ENCODE assay signal across 1 cellular context in the genomic region with DNA sequence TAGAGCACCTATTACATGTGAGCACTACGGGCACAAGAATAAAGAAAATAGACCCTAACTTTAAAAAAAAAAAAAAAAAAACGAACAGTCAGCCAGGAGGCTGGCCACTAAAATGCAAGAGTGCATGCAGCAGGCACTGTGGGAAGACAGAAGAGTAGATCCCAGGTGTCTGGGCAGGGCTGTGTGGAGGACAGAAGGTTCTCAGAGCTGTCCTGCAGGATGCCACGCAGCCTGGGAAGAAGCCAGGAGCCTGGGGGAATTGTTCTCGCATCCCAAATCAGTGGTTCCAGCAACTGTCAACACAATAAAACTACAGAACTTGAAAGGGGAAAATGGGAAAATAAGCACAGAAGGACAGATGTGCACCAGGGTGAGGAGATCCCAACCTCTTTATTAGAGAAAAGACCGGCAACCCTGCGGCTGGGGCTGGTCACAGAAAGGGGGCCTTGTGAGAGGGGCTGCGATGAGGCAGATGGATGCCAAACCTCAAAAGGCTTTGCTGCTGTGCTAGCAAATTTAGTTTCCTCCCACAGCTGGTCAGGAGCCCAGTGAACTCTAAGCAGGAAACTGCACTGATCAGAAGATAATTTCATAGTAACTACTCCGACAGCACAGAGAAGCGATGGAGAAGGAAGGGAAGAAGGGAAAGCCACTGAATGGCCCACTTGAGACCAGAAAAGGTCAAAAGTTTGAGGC.
TF ChIP-seq lines count a peak whose summit lies in the region.

No MANE protein-coding gene starts in this region.

TF ChIP-seq in GM23338, 12 proteins besides CTCF, POLR2A, EP300 and RAD21 (continued from another document):
- TF ChIP-seq, protein P1, sequence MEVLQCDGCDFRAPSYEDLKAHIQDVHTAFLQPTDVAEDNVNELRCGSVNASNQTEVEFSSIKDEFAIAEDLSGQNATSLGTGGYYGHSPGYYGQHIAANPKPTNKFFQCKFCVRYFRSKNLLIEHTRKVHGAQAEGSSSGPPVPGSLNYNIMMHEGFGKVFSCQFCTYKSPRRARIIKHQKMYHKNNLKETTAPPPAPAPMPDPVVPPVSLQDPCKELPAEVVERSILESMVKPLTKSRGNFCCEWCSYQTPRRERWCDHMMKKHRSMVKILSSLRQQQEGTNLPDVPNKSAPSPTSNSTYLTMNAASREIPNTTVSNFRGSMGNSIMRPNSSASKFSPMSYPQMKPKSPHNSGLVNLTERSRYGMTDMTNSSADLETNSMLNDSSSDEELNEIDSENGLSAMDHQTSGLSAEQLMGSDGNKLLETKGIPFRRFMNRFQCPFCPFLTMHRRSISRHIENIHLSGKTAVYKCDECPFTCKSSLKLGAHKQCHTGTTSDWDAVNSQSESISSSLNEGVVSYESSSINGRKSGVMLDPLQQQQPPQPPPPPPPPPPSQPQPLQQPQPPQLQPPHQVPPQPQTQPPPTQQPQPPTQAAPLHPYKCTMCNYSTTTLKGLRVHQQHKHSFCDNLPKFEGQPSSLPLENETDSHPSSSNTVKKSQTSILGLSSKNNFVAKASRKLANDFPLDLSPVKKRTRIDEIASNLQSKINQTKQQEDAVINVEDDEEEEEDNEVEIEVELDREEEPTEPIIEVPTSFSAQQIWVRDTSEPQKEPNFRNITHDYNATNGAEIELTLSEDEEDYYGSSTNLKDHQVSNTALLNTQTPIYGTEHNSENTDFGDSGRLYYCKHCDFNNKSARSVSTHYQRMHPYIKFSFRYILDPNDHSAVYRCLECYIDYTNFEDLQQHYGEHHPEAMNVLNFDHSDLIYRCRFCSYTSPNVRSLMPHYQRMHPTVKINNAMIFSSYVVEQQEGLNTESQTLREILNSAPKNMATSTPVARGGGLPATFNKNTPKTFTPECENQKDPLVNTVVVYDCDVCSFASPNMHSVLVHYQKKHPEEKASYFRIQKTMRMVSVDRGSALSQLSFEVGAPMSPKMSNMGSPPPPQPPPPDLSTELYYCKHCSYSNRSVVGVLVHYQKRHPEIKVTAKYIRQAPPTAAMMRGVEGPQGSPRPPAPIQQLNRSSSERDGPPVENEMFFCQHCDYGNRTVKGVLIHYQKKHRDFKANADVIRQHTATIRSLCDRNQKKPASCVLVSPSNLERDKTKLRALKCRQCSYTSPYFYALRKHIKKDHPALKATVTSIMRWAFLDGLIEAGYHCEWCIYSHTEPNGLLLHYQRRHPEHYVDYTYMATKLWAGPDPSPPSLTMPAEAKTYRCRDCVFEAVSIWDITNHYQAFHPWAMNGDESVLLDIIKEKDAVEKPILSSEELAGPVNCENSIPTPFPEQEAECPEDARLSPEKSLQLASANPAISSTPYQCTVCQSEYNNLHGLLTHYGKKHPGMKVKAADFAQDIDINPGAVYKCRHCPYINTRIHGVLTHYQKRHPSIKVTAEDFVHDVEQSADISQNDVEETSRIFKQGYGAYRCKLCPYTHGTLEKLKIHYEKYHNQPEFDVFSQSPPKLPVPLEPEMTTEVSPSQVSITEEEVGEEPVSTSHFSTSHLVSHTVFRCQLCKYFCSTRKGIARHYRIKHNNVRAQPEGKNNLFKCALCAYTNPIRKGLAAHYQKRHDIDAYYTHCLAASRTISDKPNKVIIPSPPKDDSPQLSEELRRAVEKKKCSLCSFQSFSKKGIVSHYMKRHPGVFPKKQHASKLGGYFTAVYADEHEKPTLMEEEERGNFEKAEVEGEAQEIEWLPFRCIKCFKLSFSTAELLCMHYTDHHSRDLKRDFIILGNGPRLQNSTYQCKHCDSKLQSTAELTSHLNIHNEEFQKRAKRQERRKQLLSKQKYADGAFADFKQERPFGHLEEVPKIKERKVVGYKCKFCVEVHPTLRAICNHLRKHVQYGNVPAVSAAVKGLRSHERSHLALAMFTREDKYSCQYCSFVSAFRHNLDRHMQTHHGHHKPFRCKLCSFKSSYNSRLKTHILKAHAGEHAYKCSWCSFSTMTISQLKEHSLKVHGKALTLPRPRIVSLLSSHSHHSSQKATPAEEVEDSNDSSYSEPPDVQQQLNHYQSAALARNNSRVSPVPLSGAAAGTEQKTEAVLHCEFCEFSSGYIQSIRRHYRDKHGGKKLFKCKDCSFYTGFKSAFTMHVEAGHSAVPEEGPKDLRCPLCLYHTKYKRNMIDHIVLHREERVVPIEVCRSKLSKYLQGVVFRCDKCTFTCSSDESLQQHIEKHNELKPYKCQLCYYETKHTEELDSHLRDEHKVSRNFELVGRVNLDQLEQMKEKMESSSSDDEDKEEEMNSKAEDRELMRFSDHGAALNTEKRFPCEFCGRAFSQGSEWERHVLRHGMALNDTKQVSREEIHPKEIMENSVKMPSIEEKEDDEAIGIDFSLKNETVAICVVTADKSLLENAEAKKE (CRISPR knock-in tag; IDR thresholded peaks at IDR 0.05): no peak
- TF ChIP-seq NANOG (IDR thresholded peaks at IDR 0.05; ENCODE audit: borderline replicate concordance) (no peak), POLR2AphosphoS5 (IDR thresholded peaks at IDR 0.05; ENCODE audit: low read depth) (no peak), JUNB (IDR thresholded peaks at IDR 0.05; ENCODE audit: unreplicated experiment) (no peak), CREB1 (CRISPR knock-in tag; IDR thresholded peaks at IDR 0.05; ENCODE audit: low read depth) (no peak), ZNF114 (CRISPR knock-in tag; IDR thresholded peaks at IDR 0.05) (no peak), STAT1 (IDR thresholded peaks at IDR 0.05; ENCODE audit: unreplicated experiment) (no peak), EZH2phosphoT487 (IDR thresholded peaks at IDR 0.05; ENCODE audit: unreplicated experiment) (no peak), ZNF331 (CRISPR knock-in tag; IDR thresholded peaks at IDR 0.05; ENCODE audit: low read depth) (no peak)
